Comparison of ENCODE assay signal across 7 cellular contexts in the genomic region with DNA sequence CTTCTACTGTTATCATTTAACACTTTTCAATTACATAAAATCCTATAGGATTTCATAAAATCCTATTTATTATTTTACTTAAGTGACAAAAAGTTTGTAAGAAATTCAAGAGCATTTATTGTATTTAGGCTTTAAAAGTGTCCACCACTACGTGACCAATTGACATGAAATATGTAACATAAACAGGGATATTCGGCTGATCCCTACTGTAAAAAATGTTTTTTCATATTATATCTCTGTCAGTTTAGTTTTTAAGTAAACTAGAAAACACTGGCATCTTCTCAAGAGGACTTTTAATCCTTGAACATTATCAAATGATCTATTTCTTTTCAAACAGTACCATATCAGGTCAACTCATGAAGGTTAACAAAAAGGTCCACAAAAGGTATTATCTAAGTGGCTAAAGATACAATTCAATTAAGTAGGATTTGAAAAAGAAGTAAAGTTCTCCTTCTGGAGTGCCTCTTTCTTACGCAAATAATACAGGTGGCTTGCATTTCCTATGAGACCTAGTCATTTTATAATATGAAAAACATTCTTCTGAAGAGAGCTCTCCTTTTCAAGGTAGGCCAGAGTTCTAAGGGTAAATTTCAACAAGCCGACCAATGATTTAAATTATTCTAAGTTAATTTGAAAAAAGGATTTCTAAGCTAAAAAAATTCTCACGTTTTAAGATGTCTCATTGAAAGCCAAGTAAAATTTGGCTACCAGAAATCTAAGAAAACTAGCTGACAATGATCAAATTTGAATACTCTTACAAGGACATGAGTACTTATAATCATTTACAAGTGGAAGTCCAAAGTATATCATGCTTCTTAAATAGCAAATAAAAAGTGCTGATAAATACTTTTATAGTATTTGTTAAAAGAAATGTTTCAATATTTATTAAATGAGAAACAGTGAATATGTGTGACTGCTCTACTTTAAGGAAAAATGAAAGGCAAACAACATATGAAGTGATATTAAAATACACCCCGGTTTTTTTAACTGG.
DNase-seq lines count a peak whose midpoint lies in the region; ATAC-seq, FAIRE-seq and TF ChIP-seq lines count a peak whose summit lies in the region.

No MANE protein-coding gene starts in this region.

- WGBS in pancreas, 2 donors: 1% methylated on average over 6 of the region's 6 CpGs

- H3K4me2 ChIP-seq in endothelial cell of umbilical vein (ENCODE audit: insufficient read depth, low read length): peak overlapping the region; percentile 98

- CTCF ChIA-PET in endothelial cell of umbilical vein (lab: Charles Lee): interaction anchor here (0.8 to 4.2 kb wide), 9 partner anchors 10 to 453 kb away, joined by 3 to 31 read pairs (median 5); a partner anchor contains a TSS

- peaks cover 84% of the 10 kb centered on the region for H3K79me2 ChIP-seq in endothelial cell of umbilical vein (ENCODE audit: control insufficient read depth, insufficient read depth, low read length)

- H3K9me1 ChIP-seq in endothelial cell of umbilical vein (replicated peaks; ENCODE audit: control insufficient read depth, extremely low read depth, insufficient read depth, low read length): no peaks in the 10 kb centered on the region

- TF ChIP-seq CTCF in GM12875 (IDR thresholded peaks at IDR 0.05; ENCODE audit: borderline replicate concordance, insufficient read depth, low read depth, low read length): no peak
- TF ChIP-seq CTCF in endothelial cell of umbilical vein (IDR thresholded peaks at IDR 0.05; ENCODE audit: extremely low read depth in 1 of 2, insufficient read depth in 1 of 2, low read depth in 1 of 2, low read length in 2 of 2): no peak
- no peak for TF ChIP-seq CTCF in pancreas (IDR thresholded peaks at IDR 0.05)

- POLR2A ChIA-PET in endothelial cell of umbilical vein (lab: Charles Lee): interaction anchor here (1.0 to 3.3 kb wide), 4 partner anchors 25 to 533 kb away, joined by 3 to 20 read pairs (median 10); a partner anchor contains a TSS

- H3K9me3 ChIP-seq in endothelial cell of umbilical vein (replicated peaks; ENCODE audit: control insufficient read depth, insufficient read depth, low read length) (no peaks in the 10 kb centered on the region), pancreas (no peaks in the 10 kb centered on the region)

- peaks cover 0 to 2% of the 10 kb centered on the region in 2 experiments for H3K36me3 ChIP-seq in endothelial cell of umbilical vein (ENCODE audit: control insufficient read depth in 2 of 2, extremely low read depth in 1 of 2, insufficient read depth in 2 of 2, low read length in 2 of 2)
- no peaks in the 10 kb centered on the region for H3K36me3 ChIP-seq in pancreas

- FAIRE-seq in endothelial cell of umbilical vein (lab: Jason Lieb, UNC) (no peak), pancreas (lab: Jason Lieb, UNC) (peak; percentile 91)

- peaks cover 9% of the 10 kb centered on the region for H4K20me1 ChIP-seq in endothelial cell of umbilical vein (replicated peaks; ENCODE audit: control insufficient read depth, extremely low read depth, insufficient read depth, low read length)

- H3K4me1 ChIP-seq in endothelial cell of umbilical vein (ENCODE audit: control insufficient read depth, extremely low read depth, insufficient read depth, low read length) (peaks cover 31% of the 10 kb centered on the region), pancreas (peaks cover 11 to 35% (median 12%) of the 10 kb centered on the region in 3 donors)

- no peak overlapping the region for H2AFZ ChIP-seq in endothelial cell of umbilical vein (ENCODE audit: low read depth, low read length)

- intact Hi-C loops in endothelial cell of umbilical vein (cut with micrococcal nuclease) (loop anchor here (1.0 to 5.0 kb wide), 5 partner anchors 26 to 501 kb away; no protein-coding TSS in a partner anchor), pancreas (cut with DNase I) (no loop called here)

- H3K9ac ChIP-seq in endothelial cell of umbilical vein (replicated peaks; ENCODE audit: extremely low read depth, insufficient read depth, low read length): peak overlapping the region; percentile 100

- DNase-seq in OCI-M1 (lab: John Stamatoyannopoulos, UW): peak; percentile 76
- DNase-seq in endothelial cell of umbilical vein (ENCODE audit: low read depth, low spot score): peak; percentile 52
- DNase-seq in pancreas: no peak
- no peak for DNase-seq in T1000 (lab: John Stamatoyannopoulos, UW)
- DNase-seq in NCI-H146 treated with DMSO at 0.1 percent for 48 hours (lab: John Stamatoyannopoulos, UW; ENCODE audit: unreplicated experiment): no peak

- ATAC-seq in pancreas (no peak), HG02981 (IDR thresholded peaks at IDR 0.05; ENCODE audit: unreplicated experiment) (no peak)

- TF ChIP-seq POLR2A in endothelial cell of umbilical vein (IDR thresholded peaks at IDR 0.05; ENCODE audit: low read depth, low read length): no peak

- dilution Hi-C loops in endothelial cell of umbilical vein (cut with MboI; ENCODE audit: extremely low pct_ligation_motif_present, low sequenced_read_pairs): no loop called here

- BruUV-seq in endothelial cell of umbilical vein (replicated peaks; lab: Mats Ljungman, UMichigan): no TSS peak

- H3K4me3 ChIP-seq in GM12875 (ENCODE audit: low read depth, low read length): peak overlapping the region; percentile 51
- H3K4me3 ChIP-seq in endothelial cell of umbilical vein (replicated peaks in 1 of 3; ENCODE audit: insufficient read depth in 1 of 3, low read depth in 1 of 3, low read length in 3 of 3): peak overlapping the region; percentile 75 to 99 (median 85)
- peak overlapping the region; percentile 26 to 56 (median 37) for H3K4me3 ChIP-seq in pancreas

- H3K27ac ChIP-seq in endothelial cell of umbilical vein (ENCODE audit: insufficient read depth, low read depth, low read length) (peak overlapping the region; percentile 92), pancreas (peak overlapping the region; percentile 89 to 99 (median 96))

- H3K27me3 ChIP-seq in endothelial cell of umbilical vein (ENCODE audit: control insufficient read depth in 2 of 2, insufficient read depth in 2 of 2, low read length in 2 of 2) (no peaks in the 10 kb centered on the region), pancreas (no peaks in the 10 kb centered on the region)

TF ChIP-seq in endothelial cell of umbilical vein, 7 proteins besides CTCF, POLR2A, EP300 and RAD21:
- TF ChIP-seq JUN (IDR thresholded peaks at IDR 0.05; ENCODE audit: borderline replicate concordance, insufficient read depth, insufficient read length, low read depth) (no peak), MYC (IDR thresholded peaks at IDR 0.05; ENCODE audit: low read depth, low read length) (no peak), FOS (IDR thresholded peaks at IDR 0.05; ENCODE audit: borderline replicate concordance, insufficient read depth, low read length) (no peak), GATA2 (IDR thresholded peaks at IDR 0.05; ENCODE audit: insufficient read depth, insufficient read length, low read depth, low read length) (no peak), POLR2AphosphoS5 (IDR thresholded peaks at IDR 0.05; ENCODE audit: insufficient read depth, low read depth, low read length) (no peak), EZH2 (IDR thresholded peaks at IDR 0.05; ENCODE audit: borderline replicate concordance, low read depth, low read length, severe bottlenecking) (no peak)
- TF ChIP-seq, protein P1, sequence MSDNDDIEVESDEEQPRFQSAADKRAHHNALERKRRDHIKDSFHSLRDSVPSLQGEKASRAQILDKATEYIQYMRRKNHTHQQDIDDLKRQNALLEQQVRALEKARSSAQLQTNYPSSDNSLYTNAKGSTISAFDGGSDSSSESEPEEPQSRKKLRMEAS (IDR thresholded peaks at IDR 0.05; ENCODE audit: insufficient read depth, insufficient read length): no peak

Comparison
In these comparisons a context has a peak if more than half of its experiments do, and no peak if none do; other contexts are left out.
1. DNase-seq: peak in OCI-M1 (single experiment) and endothelial cell of umbilical vein (single experiment); none in pancreas (0 of 6), T1000 (single experiment) and NCI-H146 treated with DMSO at 0.1 percent for 48 hours (single experiment).
2. Peak in every context shown above with its lines, with median percentiles within 50 percentile points of each other: H3K4me3 ChIP-seq.